Comparison of ENCODE assay signal across 8 cellular contexts in genomic region chr9:95511952-95512750, GRCh38. TPM values are rescaled to one million over a fixed set of nuclear protein-coding genes. Genes with fewer than 3 reads are reported as not detected.
DNase-seq lines count a peak whose midpoint lies in the region; ATAC-seq and TF ChIP-seq lines count a peak whose summit lies in the region.

No MANE protein-coding gene starts in this region.

- H3K36me3 Mint-ChIP-seq in activated naive CD8-positive, alpha-beta T cell = no peaks in the 10 kb centered on the region
- no peaks in the 10 kb centered on the region for H3K36me3 Mint-ChIP-seq in stimulated activated memory B cell treated with anti-CD40 and anti-IgM and Interleukin-4, amounts not matched to agents 10 μg/mL and 1 μg/mL and 100 μg/mL, for 72 hours

- H3K9me3 Mint-ChIP-seq in activated naive CD8-positive, alpha-beta T cell (ENCODE audit: low read depth) = no peaks in the 10 kb centered on the region
- H3K9me3 Mint-ChIP-seq in stimulated activated memory B cell treated with anti-CD40 and anti-IgM and Interleukin-4, amounts not matched to agents 10 μg/mL and 1 μg/mL and 100 μg/mL, for 72 hours = peaks cover 3% of the 10 kb centered on the region

- H3K4me3 ChIP-seq in HEK293 (ENCODE audit: low read depth, low read length) = no peak overlapping the region
- H3K4me3 ChIP-seq in tibial nerve = peak overlapping the region; percentile 60 to 92 (median 74)

- H3K27me3 ChIP-seq in tibial nerve = no peaks in the 10 kb centered on the region

- H3K36me3 ChIP-seq in HEK293 (ENCODE audit: control insufficient read depth in 2 of 2, insufficient read depth in 1 of 2, low read length in 2 of 2) = no peaks in the 10 kb centered on the region
- no peaks in the 10 kb centered on the region for H3K36me3 ChIP-seq in tibial nerve

- H3K4me1 ChIP-seq in HEK293 (ENCODE audit: control insufficient read depth, insufficient read depth, low read length) (peaks cover 9% of the 10 kb centered on the region), tibial nerve (peaks cover 0 to 36% (median 11%) of the 10 kb centered on the region in 4 donors)

- no peaks in the 10 kb centered on the region for H3K27me3 Mint-ChIP-seq in activated naive CD8-positive, alpha-beta T cell
- H3K27me3 Mint-ChIP-seq in stimulated activated memory B cell treated with anti-CD40 and anti-IgM and Interleukin-4, amounts not matched to agents 10 μg/mL and 1 μg/mL and 100 μg/mL, for 72 hours = peaks cover 76% of the 10 kb centered on the region

- H3K27ac Mint-ChIP-seq in activated naive CD8-positive, alpha-beta T cell = peak overlapping the region; percentile 90
- no peak overlapping the region for H3K27ac Mint-ChIP-seq in stimulated activated memory B cell treated with anti-CD40 and anti-IgM and Interleukin-4, amounts not matched to agents 10 μg/mL and 1 μg/mL and 100 μg/mL, for 72 hours

- 35 to 38% methylated on average over 30 of the region's 30 CpGs for WGBS in tibial nerve, 2 donors

- CTCF ChIA-PET in HEK293 (lab: Yijun Ruan, JAX) = interaction anchor here (0.9 kb wide), 1 partner anchor 707 kb away, joined by 3 read pairs; no protein-coding TSS in a partner anchor

- no peak for TF ChIP-seq EP300 in tibial nerve (IDR thresholded peaks at IDR 0.05)

- ATAC-seq in stimulated activated memory B cell treated with anti-CD40 and anti-IgM and Interleukin-4, amounts not matched to agents 10 μg/mL and 1 μg/mL and 100 μg/mL, for 72 hours = no peak
- no peak for ATAC-seq in GM18498 (IDR thresholded peaks at IDR 0.05; ENCODE audit: unreplicated experiment)

- TF ChIP-seq CTCF in HEK293 (tag by site-specific recombination; IDR thresholded peaks at IDR 0.05) (no peak), tibial nerve (IDR thresholded peaks at IDR 0.05) (no peak)

- TF ChIP-seq POLR2A in tibial nerve (IDR thresholded peaks at IDR 0.05) = no peak

- peaks cover 41% of the 10 kb centered on the region for H3K4me1 Mint-ChIP-seq in activated naive CD8-positive, alpha-beta T cell (ENCODE audit: low read depth)
- peaks cover 42% of the 10 kb centered on the region for H3K4me1 Mint-ChIP-seq in stimulated activated memory B cell treated with anti-CD40 and anti-IgM and Interleukin-4, amounts not matched to agents 10 μg/mL and 1 μg/mL and 100 μg/mL, for 72 hours

- H3K4me3 Mint-ChIP-seq in activated naive CD8-positive, alpha-beta T cell = peak overlapping the region; percentile 92
- H3K4me3 Mint-ChIP-seq in stimulated activated memory B cell treated with anti-CD40 and anti-IgM and Interleukin-4, amounts not matched to agents 10 μg/mL and 1 μg/mL and 100 μg/mL, for 72 hours = no peak overlapping the region

- DNase-seq in AG08396 (ENCODE audit: low spot score) = peak; percentile 39
- DNase-seq in iris pigment epithelial cell (ENCODE audit: low read depth) = peak; percentile 18
- DNase-seq in tibial nerve (ENCODE audit: low spot score in 2 of 2) = no peak
- no peak for DNase-seq in NCI-H226

- H3K9me3 ChIP-seq in HEK293 (ENCODE audit: control insufficient read depth, insufficient read depth, low read depth, low read length) (no peaks in the 10 kb centered on the region), tibial nerve (no peaks in the 10 kb centered on the region)

- POLR2A ChIA-PET in HEK293 (lab: Yijun Ruan, JAX) = interaction anchor here (0.9 to 1.9 kb wide), 2 partner anchors 57 to 363 kb away, joined by 3 to 9 read pairs; partner anchors contain the start of gene ERCC6L2

- H3K27ac ChIP-seq in HEK293 (ENCODE audit: extremely low read depth, low read depth, low read length) = peak overlapping the region; percentile 99
- H3K27ac ChIP-seq in tibial nerve = peak overlapping the region; percentile 60 to 93 (median 88)

TF ChIP-seq in HEK293, 187 proteins besides CTCF, POLR2A, EP300 and RAD21:
- TF ChIP-seq ZBTB11 (tag by site-specific recombination; conservative IDR thresholded peaks at IDR 0.05; ENCODE audit: low read depth) (peak; percentile 84), ZNF391 (tag by site-specific recombination; IDR thresholded peaks at IDR 0.05; ENCODE audit: borderline replicate concordance, low read depth) (no peak), ZNF600 (tag by site-specific recombination; IDR thresholded peaks at IDR 0.05) (peak; percentile 71; the same call in 1 of the 2 replicates), ZBTB6 (tag by site-specific recombination; IDR thresholded peaks at IDR 0.05) (peak; percentile 30; the same call in 1 of the 2 replicates), ZNF335 (tag by site-specific recombination; conservative IDR thresholded peaks at IDR 0.05) (peak; percentile 74), ZFHX2 (tag by site-specific recombination; conservative IDR thresholded peaks at IDR 0.05) (no peak), ZNF362 (tag by site-specific recombination; IDR thresholded peaks at IDR 0.05) (no peak), GLIS1 (tag by site-specific recombination; IDR thresholded peaks at IDR 0.05) (peak; percentile 69), ZBTB21 (tag by site-specific recombination; IDR thresholded peaks at IDR 0.05) (no peak)

RNA-seq across cellular contexts. Expression of gene PTCH1, which starts 4.6 kb away (rescaled TPM):
- total RNA-seq in tibial nerve = 100 to 1,000 TPM in 1 of 4 donors, 10 to 100 TPM in 3; 39.0 to 173 (median 86.6) TPM

Comparison
In these comparisons a context has a peak if more than half of its experiments do, and no peak if none do; other contexts are left out.
1. DNase-seq: peak in AG08396 (single experiment) and iris pigment epithelial cell (single experiment); none in tibial nerve (0 of 2) and NCI-H226 (single experiment).